Comparison of ENCODE assay signal across 8 cellular contexts in the genomic region with DNA sequence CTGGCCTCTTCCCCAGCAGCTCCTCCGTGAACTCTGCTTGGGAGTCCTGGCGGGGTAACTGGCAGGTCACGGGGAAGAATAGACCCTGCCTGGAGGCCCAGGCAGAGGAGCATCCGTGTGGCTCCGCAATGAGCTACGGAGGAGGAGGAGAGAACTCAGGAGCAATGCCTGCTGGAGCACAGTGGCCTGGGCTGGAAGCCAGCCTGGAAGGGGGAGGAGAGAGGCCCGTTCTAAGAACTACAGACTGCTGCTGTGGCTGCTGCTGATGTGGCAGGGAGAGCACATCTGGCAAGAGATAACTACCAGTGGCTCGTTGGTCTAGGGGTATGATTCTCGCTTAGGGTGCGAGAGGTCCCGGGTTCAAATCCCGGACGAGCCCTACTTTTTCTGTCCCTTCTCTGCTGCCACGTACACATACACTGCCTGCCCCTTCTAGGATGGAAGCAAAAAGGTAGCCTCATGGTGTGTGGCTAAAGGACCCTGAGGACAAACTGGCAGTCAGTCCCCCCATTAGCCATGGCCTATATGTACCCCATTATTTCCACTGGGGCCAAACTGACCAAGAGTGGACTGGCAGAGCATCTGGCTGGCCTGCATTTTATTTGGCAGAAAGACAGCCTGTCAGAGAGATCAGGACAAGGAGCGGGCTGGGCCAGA.
DNase-seq lines count a peak whose midpoint lies in the region; ATAC-seq and TF ChIP-seq lines count a peak whose summit lies in the region.

No MANE protein-coding gene starts in this region.

- H3K4me1 ChIP-seq in iPS-20b (ENCODE audit: insufficient read depth, low read length) = no peaks in the 10 kb centered on the region

- H3K27ac ChIP-seq in iPS-20b (ENCODE audit: low read length) = no peak overlapping the region

- H3K36me3 ChIP-seq in iPS-20b (ENCODE audit: insufficient read depth, low read depth, low read length) = no peaks in the 10 kb centered on the region

- DNase-seq in activated T-cell treated with anti-CD3 and anti-CD28 coated beads, Interleukin-2, amount 50 U/mL, for 48 hours = peak; percentile 40 to 50
- no peak for DNase-seq in activated T-cell treated with anti-CD3 and anti-CD28 coated beads, Interleukin-2, amount 50 U/mL, for 1 hour
- peak; percentile 84 for DNase-seq in astrocyte of the spinal cord (ENCODE audit: low read depth, low spot score)
- peak; percentile 67 for DNase-seq in superior temporal gyrus (ENCODE audit: extremely low spot score)
- DNase-seq in GM10266 (ENCODE audit: extremely low spot score) = no peak

- TF ChIP-seq CTCF in astrocyte of the spinal cord (IDR thresholded peaks at IDR 0.05; ENCODE audit: low read depth, low read length) (no peak), GM10266 (IDR thresholded peaks at IDR 0.05; ENCODE audit: control insufficient read depth, insufficient read depth, low read depth, missing control alignments) (no peak)

- H3K9me3 ChIP-seq in iPS-20b (ENCODE audit: insufficient read depth, low read depth, low read length) = no peaks in the 10 kb centered on the region

- no peaks in the 10 kb centered on the region for H3K27me3 ChIP-seq in iPS-20b (ENCODE audit: insufficient read depth, low read length)

- in situ Hi-C loops in astrocyte of the spinal cord (cut with HindIII; ENCODE audit: low sequenced_read_pairs) = no loop called here

- no peak overlapping the region for H3K4me3 ChIP-seq in astrocyte of the spinal cord (ENCODE audit: low read depth, low read length)
- H3K4me3 ChIP-seq in iPS-20b (ENCODE audit: low read length) = peak overlapping the region; percentile 73

- H3K9ac ChIP-seq in iPS-20b (ENCODE audit: low read depth, low read length) = peak overlapping the region; percentile 51

- ATAC-seq in GM21723 (IDR thresholded peaks at IDR 0.05; ENCODE audit: unreplicated experiment) (no peak), GM19455 (IDR thresholded peaks at IDR 0.05; ENCODE audit: unreplicated experiment) (no peak)

Comparison
In these comparisons a context has a peak if more than half of its experiments do, and no peak if none do; other contexts are left out.
1. DNase-seq: peak in activated T-cell treated with anti-CD3 and anti-CD28 coated beads, Interleukin-2, amount 50 U/mL, for 48 hours (2 of 2), astrocyte of the spinal cord (single experiment) and superior temporal gyrus (single experiment); none in activated T-cell treated with anti-CD3 and anti-CD28 coated beads, Interleukin-2, amount 50 U/mL, for 1 hour (single experiment) and GM10266 (single experiment).